28 cellular contexts compared by ENCODE assay signal in the genomic region with DNA sequence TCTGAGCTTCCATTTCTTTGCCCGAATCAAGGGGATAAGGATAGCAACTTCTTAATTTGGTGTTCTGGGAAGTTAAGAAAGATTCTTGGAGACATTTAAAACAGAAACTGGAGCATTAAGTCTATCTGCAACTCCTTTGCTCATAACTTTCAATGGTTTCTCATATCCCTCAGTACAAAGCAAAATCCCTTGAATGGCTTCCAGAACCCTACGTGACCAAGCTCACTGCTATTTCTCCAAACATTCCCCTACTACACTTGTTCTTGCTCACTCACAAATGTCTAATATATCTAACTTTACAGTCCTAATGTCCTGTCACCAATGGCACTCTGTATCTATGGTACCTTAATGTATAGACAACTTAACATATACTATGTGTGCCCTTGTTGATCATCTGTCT.
"Had no signal": no experiment of that assay in that cellular context is flagged by ENCODE, and none has a peak within 500 bp of the region (broad histone marks: within the 10 kb centered on the region; RNA-seq: fewer than 3 reads in every experiment).

No MANE protein-coding gene starts in this region.

- H3K4me3 ChIP-seq: ascending aorta, coronary artery, dorsolateral prefrontal cortex, neural progenitor cell, psoas muscle, smooth muscle cell, stomach, tibial nerve had no signal

- H3K4me1 ChIP-seq: ascending aorta, neural progenitor cell, parathyroid adenoma, psoas muscle, stomach, tibial nerve had no signal

- H3K9me3 ChIP-seq: ascending aorta, psoas muscle, stomach, tibial nerve had no signal

- ATAC-seq: left cardiac atrium; natural killer cell; psoas muscle; stimulated activated naive B cell treated with anti-CD40 and anti-IgM and Interleukin-4, amounts not matched to agents 10 μg/mL and 1 μg/mL and 100 μg/mL, for 72 hours had no signal

- H3K36me3 ChIP-seq: ascending aorta, brain microvascular endothelial cell, neural progenitor cell, stomach, tibial nerve had no signal

- DNase-seq: activated CD4-positive, alpha-beta T cell treated with anti-CD3 and anti-CD28 coated beads for 4 hours; activated CD4-positive, alpha-beta T cell treated with anti-CD3 and anti-CD28 coated beads, Interleukin-2, amount 50 U/mL, for 48 hours; activated CD8-positive, alpha-beta memory T cell treated with anti-CD3 and anti-CD28 coated beads, Interleukin-2, amount 50 U/mL, for 4 hours; activated effector memory CD4-positive, alpha-beta T cell treated with anti-CD3 and anti-CD28 coated beads, Interleukin-2, amount 50 U/mL, for 16 hours; activated naive CD4-positive, alpha-beta T cell treated with anti-CD3 and anti-CD28 coated beads, Interleukin-2, amount 10 ng/mL, durations not matched to agents 7 days and 5 days; activated naive CD8-positive, alpha-beta T cell treated with anti-CD3 and anti-CD28 coated beads, Interleukin-2, amount 10 ng/mL, durations not matched to agents 7 days and 5 days; activated T-cell treated with anti-CD3 and anti-CD28 coated beads, Interleukin-2, amount 50 U/mL, for 1 hour; brain microvascular endothelial cell; dorsolateral prefrontal cortex; effector memory CD4-positive, alpha-beta T cell; glutamatergic neuron; left cardiac atrium; mammary epithelial cell; natural killer cell; occipital lobe; psoas muscle; stimulated activated CD4-positive, alpha-beta T cell treated with anti-CD3 and anti-CD28 coated beads, Interleukin-15, amount 100 ng/mL, for 24 hours; stimulated activated CD4-positive, alpha-beta T cell treated with anti-CD3 and anti-CD28 coated beads, Interleukin-2, amount 100 ng/mL, for 24 hours; stimulated activated naive B cell treated with anti-CD40 and anti-IgM and Interleukin-4, amounts not matched to agents 10 μg/mL and 1 μg/mL and 100 μg/mL, for 72 hours; stomach; T-helper 9 cell had no signal

- H3K27me3 ChIP-seq: ascending aorta, brain microvascular endothelial cell, dorsolateral prefrontal cortex, neural progenitor cell, stomach, tibial nerve had no signal

- H3K27ac ChIP-seq: ascending aorta, brain microvascular endothelial cell, coronary artery, dorsolateral prefrontal cortex, neural progenitor cell, parathyroid adenoma, psoas muscle, stomach, tibial nerve, VCaP had no signal
